Comparison of ENCODE assay signal across 20 cellular contexts in the genomic region with DNA sequence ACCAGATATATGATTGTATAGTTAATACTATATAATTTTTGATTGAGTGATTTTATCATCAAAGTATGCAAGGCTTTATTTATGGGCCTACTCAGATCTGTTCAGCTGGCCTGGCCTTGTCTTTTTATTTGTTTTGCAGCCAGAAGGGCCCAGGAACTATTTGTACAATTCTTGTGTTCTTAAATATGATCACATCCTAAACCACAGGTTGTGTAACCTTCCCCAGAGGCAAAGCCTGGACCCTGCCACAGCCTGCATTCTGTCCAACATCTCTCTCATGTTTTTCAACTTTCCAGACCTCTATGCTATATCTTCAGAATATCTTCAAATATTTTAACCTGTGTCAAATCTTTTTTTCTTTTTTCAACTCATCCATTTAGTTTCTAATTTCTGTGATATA.
DNase-seq lines count a peak whose midpoint lies in the region; ATAC-seq, FAIRE-seq and TF ChIP-seq lines count a peak whose summit lies in the region.
"Had no signal": no experiment of that assay in that cellular context is flagged by ENCODE, and none has a peak within 500 bp of the region (broad histone marks: within the 10 kb centered on the region; RNA-seq: fewer than 3 reads in every experiment).

No MANE protein-coding gene starts in this region.

- H3K4me1 ChIP-seq in PC-3 (ENCODE audit: insufficient read depth, low read length) (peaks cover 34% of the 10 kb centered on the region), left lung (no peaks in the 10 kb centered on the region)
- H3K4me1 ChIP-seq: A549 had no signal

- H3K4me3 Mint-ChIP-seq in activated naive CD4-positive, alpha-beta T cell treated with anti-CD3 and anti-CD28 coated beads for 36 hours = no peak overlapping the region
- H3K4me3 Mint-ChIP-seq: H9 had no signal

- DNase-seq in HuH-7 (ENCODE audit: low spot score) (peak; percentile 13), PC-3 (peak; percentile 85), bronchial epithelial cell (ENCODE audit: low read depth) (peak; percentile 59), left lung (no peak), NCI-H345 (lab: John Stamatoyannopoulos, UW) (no peak)
- no peak for DNase-seq in activated naive CD4-positive, alpha-beta T cell (lab: John Stamatoyannopoulos, UW)
- DNase-seq in activated naive CD4-positive, alpha-beta T cell treated with anti-CD3 and anti-CD28 coated beads for 36 hours = no peak
- DNase-seq: C1 segment of cervical spinal cord; GDM1; H9; IMR-90; Karpas-422; NCI-H1417; NCI-H187 treated with DMSO at 0.1 percent for 48 hours; NK-92 treated with Interleukin-12 subunit alpha and Interleukin-12 subunit beta, amount 100 ng/mL, for 24 hours; PC-9 had no signal

- H4K20me1 ChIP-seq in PC-3 (ENCODE audit: low read length) = no peaks in the 10 kb centered on the region

- H3F3A ChIP-seq in PC-3 (ENCODE audit: low read length, unreplicated experiment) = no peaks in the 10 kb centered on the region

- ATAC-seq in PC-3 (peak; percentile 89), left lung (peak; percentile 85), HG03342 (IDR thresholded peaks at IDR 0.05; ENCODE audit: unreplicated experiment) (no peak)
- ATAC-seq: A549, GM12878, Right ventricle myocardium inferior had no signal

- no peak overlapping the region for H3K4me3 ChIP-seq in PC-3 (ENCODE audit: low read length)
- H3K4me3 ChIP-seq in bronchial epithelial cell (ENCODE audit: low read depth, low read length) = no peak overlapping the region
- H3K4me3 ChIP-seq in left lung = no peak overlapping the region
- H3K4me3 ChIP-seq: A549, GM12878, PC-9 had no signal

- peak overlapping the region; percentile 53; the same call in 1 of the 2 replicates for H3K4me2 ChIP-seq in PC-3 (ENCODE audit: low read length)
- H3K4me2 ChIP-seq: A549, PC-9 had no signal

- H3K9me3 Mint-ChIP-seq in activated naive CD4-positive, alpha-beta T cell treated with anti-CD3 and anti-CD28 coated beads for 36 hours = peaks cover 4% of the 10 kb centered on the region
- H3K9me3 Mint-ChIP-seq: H9 had no signal

- H3K27me3 ChIP-seq in PC-3 (ENCODE audit: low read length) (no peaks in the 10 kb centered on the region), bronchial epithelial cell (ENCODE audit: control insufficient read depth, insufficient read depth, low read length) (no peaks in the 10 kb centered on the region), left lung (no peaks in the 10 kb centered on the region)

- no peaks in the 10 kb centered on the region for H3K27me3 Mint-ChIP-seq in activated naive CD4-positive, alpha-beta T cell treated with anti-CD3 and anti-CD28 coated beads for 36 hours (ENCODE audit: low read depth)

- peak overlapping the region; percentile 38; the same call in 1 of the 2 replicates for H3K27ac ChIP-seq in PC-3 (ENCODE audit: low read length)
- H3K27ac ChIP-seq in left lung = no peak overlapping the region
- H3K27ac ChIP-seq: A549, PC-9 had no signal

- H3K79me2 ChIP-seq in PC-3 (ENCODE audit: low read length) = no peaks in the 10 kb centered on the region

- no peak overlapping the region for H3K27ac Mint-ChIP-seq in activated naive CD4-positive, alpha-beta T cell treated with anti-CD3 and anti-CD28 coated beads for 36 hours
- H3K27ac Mint-ChIP-seq: H9 had no signal

- no peak overlapping the region; the same call in 1 of the 2 replicates for H3K9ac ChIP-seq in PC-3 (ENCODE audit: low read length)

- BruUV-seq in PC-3 (replicated peaks; lab: Mats Ljungman, UMichigan) = no TSS peak

- CTCF ChIA-PET in PC-3 (lab: Charles Lee) = no interaction called here
- CTCF ChIA-PET in activated naive CD4-positive, alpha-beta T cell treated with anti-CD3 and anti-CD28 coated beads for 36 hours (lab: Charles Lee) = interaction anchor here (0.6 kb wide), 1 partner anchor 27 kb away, joined by 3 read pairs; no protein-coding TSS in a partner anchor

- H3K36me3 ChIP-seq in PC-3 (ENCODE audit: low read depth, low read length) (no peaks in the 10 kb centered on the region), bronchial epithelial cell (ENCODE audit: control insufficient read depth, insufficient read depth, low read length) (no peaks in the 10 kb centered on the region), left lung (no peaks in the 10 kb centered on the region)

- H3K36me3 Mint-ChIP-seq in activated naive CD4-positive, alpha-beta T cell treated with anti-CD3 and anti-CD28 coated beads for 36 hours (ENCODE audit: low read depth) = no peaks in the 10 kb centered on the region

- TF ChIP-seq CTCF in PC-3 (conservative IDR thresholded peaks at IDR 0.05; ENCODE audit: low read depth, low read length) (no peak), bronchial epithelial cell (IDR thresholded peaks at IDR 0.05; ENCODE audit: insufficient read depth, low read length, severe bottlenecking) (no peak), left lung (IDR thresholded peaks at IDR 0.05) (no peak)

- H3K4me1 Mint-ChIP-seq in activated naive CD4-positive, alpha-beta T cell treated with anti-CD3 and anti-CD28 coated beads for 36 hours (ENCODE audit: low read depth) = no peaks in the 10 kb centered on the region
- H3K4me1 Mint-ChIP-seq: H9 had no signal

- POLR2A ChIA-PET in PC-3 (lab: Charles Lee; ENCODE audit: unreplicated experiment) = no interaction called here

- H3K9me3 ChIP-seq in PC-3 (ENCODE audit: low read length) (no peaks in the 10 kb centered on the region), left lung (peaks cover 0 to 7% of the 10 kb centered on the region in 2 donors)
- H3K9me3 ChIP-seq: A549 had no signal

- no peak overlapping the region for H2AFZ ChIP-seq in PC-3 (ENCODE audit: low read length)
- H2AFZ ChIP-seq: PC-9 had no signal

- intact Hi-C loops in PC-3 (cut with micrococcal nuclease) = loop anchor here (1.0 to 2.0 kb wide), 3 partner anchors 16 to 51 kb away; no protein-coding TSS in a partner anchor
- intact Hi-C loops in left lung (cut with DNase I) = no loop called here
- intact Hi-C loops in activated naive CD4-positive, alpha-beta T cell treated with anti-CD3 and anti-CD28 coated beads for 36 hours (cut with micrococcal nuclease) = no loop called here

- no peaks in the 10 kb centered on the region for H3K9me2 ChIP-seq in PC-3 (replicated peaks; ENCODE audit: low read length)

- no peak for FAIRE-seq in bronchial epithelial cell (lab: Jason Lieb, UNC)
- FAIRE-seq: A549, GM12878 had no signal

Comparison
In these comparisons a context has a peak if more than half of its experiments do, and no peak if none do; other contexts are left out.
1. DNase-seq: peak in HuH-7 (single experiment), PC-3 (single experiment) and bronchial epithelial cell (single experiment); none in left lung (0 of 2), NCI-H345 (single experiment), activated naive CD4-positive, alpha-beta T cell (0 of 4) and activated naive CD4-positive, alpha-beta T cell treated with anti-CD3 and anti-CD28 coated beads for 36 hours (single experiment).